ENCODE assay signal across 8 cellular contexts in genomic region chr1:144523661-144524407, GRCh38.
A peak's percentile ranks its signal among the peaks of the same experiment; 100 is the strongest.
DNase-seq lines count a peak whose midpoint lies in the region; ATAC-seq and TF ChIP-seq lines count a peak whose summit lies in the region.
"Not testable (repeated sequence)": the region's sequence is repeated elsewhere in the genome, so short reads cannot be mapped to it uniquely, and the experiment has no call there.

No MANE protein-coding gene starts in this region.

- DNase-seq in DMS79 (lab: John Stamatoyannopoulos, UW) (peak; percentile 18), SK-N-SH (peak; percentile 23), fibroblast of gingiva (ENCODE audit: low read depth) (peak; percentile 51), memory B cell (ENCODE audit: low spot score in 2 of 2) (peak; percentile 58 to 67)
- DNase-seq in activated naive CD4-positive, alpha-beta T cell treated with Interleukin-2 at 50 U/mL for 16 hours, result peak; percentile 71
- peak; percentile 28 to 55 for DNase-seq in stimulated activated CD4-positive, alpha-beta T cell treated with anti-CD3 and anti-CD28 coated beads, Interleukin-4, amount 100 ng/mL, for 48 hours (ENCODE audit: low read depth in 2 of 2)

- H3K9me2 ChIP-seq in SK-N-SH, result not testable (repeated sequence)

- POLR2A ChIA-PET in SK-N-SH (lab: Yijun Ruan, JAX), result interaction anchor here (0.6 to 1.2 kb wide), 2 partner anchors 22 to 28 kb away, joined by 3 to 9 read pairs; no protein-coding TSS in a partner anchor

- H3K4me1 Mint-ChIP-seq in memory B cell, result not testable (repeated sequence)

- not testable (repeated sequence) for TF ChIP-seq RAD21 in SK-N-SH (IDR thresholded peaks at IDR 0.05; ENCODE audit: low read length)

- not testable (repeated sequence) for H3K79me2 ChIP-seq in SK-N-SH (ENCODE audit: insufficient read depth)

- H3K9ac ChIP-seq in SK-N-SH, result not testable (repeated sequence)

- not testable (repeated sequence) for TF ChIP-seq EP300 in SK-N-SH (IDR thresholded peaks at IDR 0.05; ENCODE audit: borderline replicate concordance in 1 of 2, low read depth in 1 of 2, low read length in 1 of 2)

- H4K20me1 ChIP-seq in SK-N-SH (ENCODE audit: insufficient read depth), result not testable (repeated sequence)

- peak overlapping the region in 1 of 2 experiments; percentile 80; a peak in 2 of 4 replicates for H3K27ac ChIP-seq in SK-N-SH (ENCODE audit: low read depth in 2 of 2, low read length in 1 of 2)

- peak overlapping the region; percentile 87 for H3K4me3 Mint-ChIP-seq in memory B cell

- not testable (repeated sequence) for H3K27me3 ChIP-seq in SK-N-SH (ENCODE audit: insufficient read depth)

- peak overlapping the region; percentile 100 for H3K27ac Mint-ChIP-seq in memory B cell

- WGBS in SK-N-SH (ENCODE audit: low lambda C conversion rate), result 10% methylated on average over 32 of the region's 33 CpGs

- peak overlapping the region in 1 of 2 experiments; percentile 12; a peak in 2 of 4 replicates for H3K4me3 ChIP-seq in SK-N-SH (ENCODE audit: low read depth in 2 of 2, low read length in 1 of 2)

- not testable (repeated sequence) for H3K36me3 ChIP-seq in SK-N-SH (replicated peaks in 1 of 2; ENCODE audit: control insufficient read depth in 1 of 2, insufficient read depth in 2 of 2, low read length in 1 of 2)

- H3K9me3 ChIP-seq in SK-N-SH, result not testable (repeated sequence)

- H3K36me3 Mint-ChIP-seq in memory B cell, result not testable (repeated sequence)

- H3F3A ChIP-seq in SK-N-SH (replicated peaks; ENCODE audit: insufficient read depth), result not testable (repeated sequence)

- TF ChIP-seq CTCF in SK-N-SH (IDR thresholded peaks at IDR 0.05), result not testable (repeated sequence)

- not testable (repeated sequence) for H2AFZ ChIP-seq in SK-N-SH (ENCODE audit: low read depth)

- not testable (repeated sequence) for H3K4me2 ChIP-seq in SK-N-SH

- ATAC-seq in GM21528 (IDR thresholded peaks at IDR 0.05; ENCODE audit: low FRiP score, unreplicated experiment) (peak; percentile 96), HG03565 (IDR thresholded peaks at IDR 0.05; ENCODE audit: unreplicated experiment) (peak; percentile 90), memory B cell (ENCODE audit: low read depth) (peak; percentile 84)

- H3K4me1 ChIP-seq in SK-N-SH (ENCODE audit: control insufficient read depth in 1 of 2, insufficient read depth in 2 of 2, low read depth in 1 of 2, low read length in 1 of 2), result not testable (repeated sequence)

- not testable (repeated sequence) for H3K27me3 Mint-ChIP-seq in memory B cell

- CTCF ChIA-PET in SK-N-SH (lab: Yijun Ruan, JAX), result not testable (repeated sequence)

- H3K9me3 Mint-ChIP-seq in memory B cell, result not testable (repeated sequence)

TF ChIP-seq in SK-N-SH, 30 proteins besides CTCF, POLR2A, EP300 and RAD21:
- TF ChIP-seq POLR2AphosphoS5 (IDR thresholded peaks at IDR 0.05; ENCODE audit: low read depth, low read length) (peak; percentile 87; the same call in 1 of the 2 replicates), SIN3A (IDR thresholded peaks at IDR 0.05; ENCODE audit: borderline replicate concordance, low read depth, low read length) (peak; percentile 70; the same call in 1 of the 2 replicates)
- TF ChIP-seq, protein P1, sequence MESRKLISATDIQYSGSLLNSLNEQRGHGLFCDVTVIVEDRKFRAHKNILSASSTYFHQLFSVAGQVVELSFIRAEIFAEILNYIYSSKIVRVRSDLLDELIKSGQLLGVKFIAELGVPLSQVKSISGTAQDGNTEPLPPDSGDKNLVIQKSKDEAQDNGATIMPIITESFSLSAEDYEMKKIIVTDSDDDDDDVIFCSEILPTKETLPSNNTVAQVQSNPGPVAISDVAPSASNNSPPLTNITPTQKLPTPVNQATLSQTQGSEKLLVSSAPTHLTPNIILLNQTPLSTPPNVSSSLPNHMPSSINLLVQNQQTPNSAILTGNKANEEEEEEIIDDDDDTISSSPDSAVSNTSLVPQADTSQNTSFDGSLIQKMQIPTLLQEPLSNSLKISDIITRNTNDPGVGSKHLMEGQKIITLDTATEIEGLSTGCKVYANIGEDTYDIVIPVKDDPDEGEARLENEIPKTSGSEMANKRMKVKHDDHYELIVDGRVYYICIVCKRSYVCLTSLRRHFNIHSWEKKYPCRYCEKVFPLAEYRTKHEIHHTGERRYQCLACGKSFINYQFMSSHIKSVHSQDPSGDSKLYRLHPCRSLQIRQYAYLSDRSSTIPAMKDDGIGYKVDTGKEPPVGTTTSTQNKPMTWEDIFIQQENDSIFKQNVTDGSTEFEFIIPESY (IDR thresholded peaks at IDR 0.05; ENCODE audit: borderline replicate concordance, low read depth), result 0 out of 2 replicates have a peak, but pooled peaks have one; percentile 14

Comparison
In these comparisons a context has a peak if more than half of its experiments do, and no peak if none do; other contexts are left out.
1. DNase-seq: peak in every context shown above with its lines; median percentile 71 in activated naive CD4-positive, alpha-beta T cell treated with Interleukin-2 at 50 U/mL for 16 hours; 62 in memory B cell; 51 in fibroblast of gingiva; 42 in stimulated activated CD4-positive, alpha-beta T cell treated with anti-CD3 and anti-CD28 coated beads, Interleukin-4, amount 100 ng/mL, for 48 hours; 23 in SK-N-SH; 18 in DMS79.